Comparison of ENCODE assay signal across 29 cellular contexts in genomic region chr1:225642177-225642576, GRCh38. TPM values are rescaled to one million over a fixed set of nuclear protein-coding genes. Genes with fewer than 3 reads are reported as not detected.
DNase-seq lines count a peak whose midpoint lies in the region; ATAC-seq and TF ChIP-seq lines count a peak whose summit lies in the region.
"Had no signal": no experiment of that assay in that cellular context is flagged by ENCODE, and none has a peak within 500 bp of the region (broad histone marks: within the 10 kb centered on the region; RNA-seq: fewer than 3 reads in every experiment).

No MANE protein-coding gene starts in this region.

- no peak overlapping the region for H3K27ac ChIP-seq in PC-3 (ENCODE audit: low read length)
- H3K27ac ChIP-seq: ascending aorta, RWPE1, SK-N-MC, skin epidermis, thoracic aorta, vagina had no signal

- peaks cover 10% of the 10 kb centered on the region; the same call in 1 of the 2 replicates for H3K4me1 ChIP-seq in PC-3 (ENCODE audit: insufficient read depth, low read length)
- no peaks in the 10 kb centered on the region for H3K4me1 ChIP-seq in BE2C

- POLR2A ChIA-PET in PC-3 (lab: Charles Lee; ENCODE audit: unreplicated experiment), result interaction anchor here (1.1 kb wide), 1 partner anchor 13 kb away, joined by 3 read pairs; no protein-coding TSS in a partner anchor

- H3K4me3 Mint-ChIP-seq in endothelial cell (ENCODE audit: unreplicated experiment), result no peak overlapping the region
- H3K4me3 Mint-ChIP-seq in osteocyte (ENCODE audit: unreplicated experiment), result no peak overlapping the region
- H3K4me3 Mint-ChIP-seq: activated CD4-positive, alpha-beta T cell treated with anti-CD3 and anti-CD28 coated beads for 36 hours; activated naive CD8-positive, alpha-beta T cell treated with anti-CD3 and anti-CD28 coated beads for 36 hours; CD8-positive, alpha-beta T cell; naive thymus-derived CD8-positive, alpha-beta T cell; T-helper 17 cell had no signal

- H3K4me2 ChIP-seq in PC-3 (ENCODE audit: low read length), result no peak overlapping the region

- H3K79me2 ChIP-seq in PC-3 (ENCODE audit: low read length), result peaks cover 99% of the 10 kb centered on the region

- H3K36me3 Mint-ChIP-seq in endothelial cell (ENCODE audit: low read depth, unreplicated experiment), result peaks cover 10% of the 10 kb centered on the region
- H3K36me3 Mint-ChIP-seq in osteocyte (ENCODE audit: unreplicated experiment), result peaks cover 29% of the 10 kb centered on the region
- H3K36me3 Mint-ChIP-seq: activated naive CD8-positive, alpha-beta T cell treated with anti-CD3 and anti-CD28 coated beads for 36 hours; CD8-positive, alpha-beta T cell had no signal

- H3K4me1 Mint-ChIP-seq in endothelial cell (ENCODE audit: unreplicated experiment) (peaks cover 4% of the 10 kb centered on the region), osteocyte (ENCODE audit: unreplicated experiment) (peaks cover 40% of the 10 kb centered on the region)
- H3K4me1 Mint-ChIP-seq: activated CD4-positive, alpha-beta T cell treated with anti-CD3 and anti-CD28 coated beads for 36 hours; activated naive CD8-positive, alpha-beta T cell treated with anti-CD3 and anti-CD28 coated beads for 36 hours; naive thymus-derived CD8-positive, alpha-beta T cell; T-helper 17 cell had no signal

- no peak for TF ChIP-seq CTCF in PC-3 (conservative IDR thresholded peaks at IDR 0.05; ENCODE audit: low read depth, low read length)
- TF ChIP-seq CTCF in endothelial cell (IDR thresholded peaks at IDR 0.05; ENCODE audit: unreplicated experiment), result no peak
- no peak for TF ChIP-seq CTCF in osteocyte (IDR thresholded peaks at IDR 0.05)
- TF ChIP-seq CTCF in BE2C (IDR thresholded peaks at IDR 0.05; ENCODE audit: low read depth, low read length), result no peak

- H2AFZ ChIP-seq in PC-3 (ENCODE audit: low read length), result no peak overlapping the region

- no TSS peak for BruUV-seq in PC-3 (replicated peaks; lab: Mats Ljungman, UMichigan)

- no peaks in the 10 kb centered on the region for H3F3A ChIP-seq in PC-3 (ENCODE audit: low read length, unreplicated experiment)

- intact Hi-C loops in PC-3 (cut with micrococcal nuclease), result no loop called here

- H3K27ac Mint-ChIP-seq in endothelial cell (ENCODE audit: unreplicated experiment), result peak overlapping the region; percentile 28
- H3K27ac Mint-ChIP-seq in osteocyte (ENCODE audit: unreplicated experiment), result peak overlapping the region; percentile 11
- H3K27ac Mint-ChIP-seq: activated CD4-positive, alpha-beta T cell treated with anti-CD3 and anti-CD28 coated beads for 36 hours; activated naive CD8-positive, alpha-beta T cell treated with anti-CD3 and anti-CD28 coated beads for 36 hours; CD8-positive, alpha-beta T cell; naive thymus-derived CD8-positive, alpha-beta T cell; T-helper 17 cell had no signal

- CTCF ChIA-PET in PC-3 (lab: Charles Lee), result no interaction called here

- DNase-seq in NCI-H2196 treated with DMSO at 0.1 percent for 48 hours (lab: John Stamatoyannopoulos, UW; ENCODE audit: unreplicated experiment) (peak; percentile 25), NCI-H2196 (lab: John Stamatoyannopoulos, UW; ENCODE audit: unreplicated experiment) (no peak), PC-3 (peak; percentile 72), endothelial cell (ENCODE audit: low spot score) (no peak), osteocyte (ENCODE audit: extremely low spot score, unreplicated experiment) (no peak), BE2C (no peak), middle frontal gyrus (ENCODE audit: extremely low spot score, low spot score) (no peak)
- DNase-seq: activated CD4-positive, alpha-beta T cell treated with anti-CD3 and anti-CD28 coated beads for 36 hours; activated CD8-positive, alpha-beta memory T cell treated with anti-CD3 and anti-CD28 coated beads for 24 hours; activated effector memory CD4-positive, alpha-beta T cell treated with Interleukin-2 at 50 U/mL for 16 hours; activated naive CD8-positive, alpha-beta T cell treated with anti-CD3 and anti-CD28 coated beads for 36 hours; CD8-positive, alpha-beta T cell; central memory CD4-positive, alpha-beta T cell; islet precursor cell; left ventricle myocardium superior; midbrain; naive thymus-derived CD8-positive, alpha-beta T cell; NCI-H1105 treated with DMSO at 0.1 percent for 48 hours; NCI-H2081; occipital lobe; stimulated activated naive CD8-positive, alpha-beta T cell treated with anti-CD3 and anti-CD28 coated beads, Interleukin-15, Interleukin-2, amounts not matched to agents 100 U/mL and 50 U/mL, for 24 hours; T-helper 17 cell had no signal

- H3K9me3 Mint-ChIP-seq in endothelial cell (ENCODE audit: unreplicated experiment) (no peaks in the 10 kb centered on the region), osteocyte (ENCODE audit: unreplicated experiment) (peaks cover 10% of the 10 kb centered on the region)
- H3K9me3 Mint-ChIP-seq: activated naive CD8-positive, alpha-beta T cell treated with anti-CD3 and anti-CD28 coated beads for 36 hours had no signal

- no peaks in the 10 kb centered on the region for H3K9me3 ChIP-seq in PC-3 (ENCODE audit: low read length)
- no peaks in the 10 kb centered on the region for H3K9me3 ChIP-seq in BE2C
- H3K9me3 ChIP-seq: ascending aorta, thoracic aorta, vagina had no signal

- H3K27me3 ChIP-seq in PC-3 (ENCODE audit: low read length) (no peaks in the 10 kb centered on the region), BE2C (no peaks in the 10 kb centered on the region)
- H3K27me3 ChIP-seq: ascending aorta, vagina had no signal

- no peak overlapping the region for H3K9ac ChIP-seq in PC-3 (ENCODE audit: low read length)

- ATAC-seq in PC-3 (peak; percentile 78), HG02852 (IDR thresholded peaks at IDR 0.05; ENCODE audit: unreplicated experiment) (no peak)
- ATAC-seq: activated CD4-positive, alpha-beta T cell treated with anti-CD3 and anti-CD28 coated beads for 36 hours; CD8-positive, alpha-beta T cell; left ventricle myocardium superior; naive thymus-derived CD8-positive, alpha-beta T cell; stimulated activated naive CD8-positive, alpha-beta T cell treated with anti-CD3 and anti-CD28 coated beads, Interleukin-15, Interleukin-2, amounts not matched to agents 100 U/mL and 50 U/mL, for 24 hours; T-helper 17 cell had no signal

- H3K36me3 ChIP-seq in PC-3 (ENCODE audit: low read depth, low read length) (peaks cover 35% of the 10 kb centered on the region), BE2C (peaks cover 13% of the 10 kb centered on the region)
- H3K36me3 ChIP-seq: thoracic aorta, vagina had no signal

- no peaks in the 10 kb centered on the region for H3K9me2 ChIP-seq in PC-3 (replicated peaks; ENCODE audit: low read length)

- no peaks in the 10 kb centered on the region for H3K27me3 Mint-ChIP-seq in endothelial cell (ENCODE audit: unreplicated experiment)
- no peaks in the 10 kb centered on the region for H3K27me3 Mint-ChIP-seq in osteocyte (ENCODE audit: unreplicated experiment)

- peaks cover 13% of the 10 kb centered on the region; the same call in 1 of the 2 replicates for H4K20me1 ChIP-seq in PC-3 (ENCODE audit: low read length)

- H3K4me3 ChIP-seq in PC-3 (ENCODE audit: low read length) (no peak overlapping the region), BE2C (ENCODE audit: low read depth, low read length) (no peak overlapping the region)
- H3K4me3 ChIP-seq: ascending aorta, SK-N-MC, skin epidermis, thoracic aorta, vagina had no signal

RNA-seq across cellular contexts. Expression of gene ENAH, which starts 10.7 kb away (rescaled TPM):
- total RNA-seq in PC-3 (2014; rRNA removed) (96.6 and 101 TPM in 2 replicates), endothelial cell (ENCODE audit: unreplicated experiment) (82.9 TPM), osteocyte (232 and 233 TPM in 2 replicates)
- 42.1 TPM for polyA plus RNA-seq in BE2C (2012; ENCODE audit: insufficient read depth, insufficient read length, low read depth)

Comparison
In these comparisons a context has a peak if more than half of its experiments do, and no peak if none do; other contexts are left out.
1. DNase-seq: peak in NCI-H2196 treated with DMSO at 0.1 percent for 48 hours (single experiment) and PC-3 (single experiment); none in NCI-H2196 (single experiment), endothelial cell (single experiment), osteocyte (single experiment), BE2C (single experiment) and middle frontal gyrus (single experiment).